25 cellular contexts compared by ENCODE assay signal in the genomic region with DNA sequence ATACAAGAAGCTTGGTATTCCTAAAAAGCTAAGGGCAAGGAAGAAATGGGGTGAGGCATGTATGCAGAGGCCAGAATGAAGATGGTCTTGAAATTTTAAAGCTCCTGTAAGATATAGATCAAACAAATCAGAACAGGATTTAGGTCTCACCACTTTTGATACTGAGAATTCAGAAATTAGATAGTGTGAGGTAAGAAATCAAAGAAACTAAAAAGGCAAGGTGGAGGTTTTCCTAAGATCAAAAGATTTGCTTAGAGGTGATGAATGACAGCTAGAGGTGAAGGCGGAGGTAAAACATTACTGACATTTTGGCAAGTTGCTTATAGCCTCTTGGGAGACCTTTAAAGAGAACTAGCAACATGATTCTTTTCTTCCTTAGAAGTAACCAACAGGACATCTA.
DNase-seq lines count a peak whose midpoint lies in the region; ATAC-seq and TF ChIP-seq lines count a peak whose summit lies in the region.
"Had no signal": no experiment of that assay in that cellular context is flagged by ENCODE, and none has a peak within 500 bp of the region (broad histone marks: within the 10 kb centered on the region; RNA-seq: fewer than 3 reads in every experiment).

No MANE protein-coding gene starts in this region.

- CTCF ChIA-PET in CD8-positive, alpha-beta T cell (lab: Charles Lee) = interaction anchor here (0.7 to 1.4 kb wide), 2 partner anchors 18 to 369 kb away, joined by 3 to 6 read pairs; no protein-coding TSS in a partner anchor

- no peak overlapping the region for H3K4me3 Mint-ChIP-seq in activated naive CD4-positive, alpha-beta T cell treated with anti-CD3 and anti-CD28 coated beads, Interleukin-2, amount 50 U/mL, for 24 hours
- H3K4me3 Mint-ChIP-seq in CD8-positive, alpha-beta T cell = no peak overlapping the region
- H3K4me3 Mint-ChIP-seq in activated T-helper 17 cell treated with anti-CD3 and anti-CD28 coated beads, Interleukin-2, amount 50 U/mL, for 72 hours = no peak overlapping the region
- H3K4me3 Mint-ChIP-seq in stimulated activated naive CD8-positive, alpha-beta T cell treated with anti-CD3 and anti-CD28 coated beads, Interleukin-15, amount 100 ng/mL, for 72 hours = no peak overlapping the region
- H3K4me3 Mint-ChIP-seq: B cell had no signal

- H3K36me3 Mint-ChIP-seq in activated naive CD4-positive, alpha-beta T cell treated with anti-CD3 and anti-CD28 coated beads, Interleukin-2, amount 50 U/mL, for 24 hours = no peaks in the 10 kb centered on the region
- H3K36me3 Mint-ChIP-seq in CD8-positive, alpha-beta T cell = no peaks in the 10 kb centered on the region
- no peaks in the 10 kb centered on the region for H3K36me3 Mint-ChIP-seq in activated T-helper 17 cell treated with anti-CD3 and anti-CD28 coated beads, Interleukin-2, amount 50 U/mL, for 72 hours (ENCODE audit: low read depth)

- no peak for DNase-seq in activated naive CD4-positive, alpha-beta T cell (lab: John Stamatoyannopoulos, UW)
- DNase-seq in CD8-positive, alpha-beta T cell = no peak
- DNase-seq in stimulated activated naive CD8-positive, alpha-beta T cell treated with anti-CD3 and anti-CD28 coated beads, Interleukin-15, amount 100 ng/mL, for 72 hours = no peak
- DNase-seq in suprapubic skin (ENCODE audit: low spot score in 2 of 2) = no peak
- DNase-seq: Calu3, DMS153, DND-41, HCEC 1CT, NCI-H1092, NCI-H1436, NCI-H187, NCI-H2081 treated with DMSO at 0.1 percent for 48 hours, NCI-H2171, NCI-H226, NCI-H510A, NCI-H69, Right ventricle myocardium superior, RPMI8226 had no signal

- no peaks in the 10 kb centered on the region for H3K27me3 ChIP-seq in CD8-positive, alpha-beta T cell (ENCODE audit: insufficient read depth, low read length)
- no peaks in the 10 kb centered on the region for H3K27me3 ChIP-seq in suprapubic skin
- H3K27me3 ChIP-seq: SJSA1 had no signal

- no peak for TF ChIP-seq POLR2A in suprapubic skin (IDR thresholded peaks at IDR 0.05)

- H3K4me1 ChIP-seq in CD8-positive, alpha-beta T cell (ENCODE audit: insufficient read depth, low read length) = peaks cover 23% of the 10 kb centered on the region
- no peaks in the 10 kb centered on the region for H3K4me1 ChIP-seq in suprapubic skin
- H3K4me1 ChIP-seq: SJSA1 had no signal

- intact Hi-C loops in CD8-positive, alpha-beta T cell (cut with DNase I, micrococcal nuclease) = no loop called here

- H3K9me3 ChIP-seq in CD8-positive, alpha-beta T cell (ENCODE audit: low read length) = no peaks in the 10 kb centered on the region
- no peaks in the 10 kb centered on the region for H3K9me3 ChIP-seq in suprapubic skin

- H3K27ac Mint-ChIP-seq in activated naive CD4-positive, alpha-beta T cell treated with anti-CD3 and anti-CD28 coated beads, Interleukin-2, amount 50 U/mL, for 24 hours = peak overlapping the region; percentile 47
- no peak overlapping the region for H3K27ac Mint-ChIP-seq in CD8-positive, alpha-beta T cell
- peak overlapping the region; percentile 40 for H3K27ac Mint-ChIP-seq in activated T-helper 17 cell treated with anti-CD3 and anti-CD28 coated beads, Interleukin-2, amount 50 U/mL, for 72 hours
- no peak overlapping the region for H3K27ac Mint-ChIP-seq in stimulated activated naive CD8-positive, alpha-beta T cell treated with anti-CD3 and anti-CD28 coated beads, Interleukin-15, amount 100 ng/mL, for 72 hours
- H3K27ac Mint-ChIP-seq: B cell had no signal

- no peaks in the 10 kb centered on the region for H3K27me3 Mint-ChIP-seq in activated naive CD4-positive, alpha-beta T cell treated with anti-CD3 and anti-CD28 coated beads, Interleukin-2, amount 50 U/mL, for 24 hours
- H3K27me3 Mint-ChIP-seq in CD8-positive, alpha-beta T cell (ENCODE audit: low read depth) = no peaks in the 10 kb centered on the region
- no peaks in the 10 kb centered on the region for H3K27me3 Mint-ChIP-seq in activated T-helper 17 cell treated with anti-CD3 and anti-CD28 coated beads, Interleukin-2, amount 50 U/mL, for 72 hours
- H3K27me3 Mint-ChIP-seq in stimulated activated naive CD8-positive, alpha-beta T cell treated with anti-CD3 and anti-CD28 coated beads, Interleukin-15, amount 100 ng/mL, for 72 hours = peaks cover 5% of the 10 kb centered on the region

- POLR2A ChIA-PET in CD8-positive, alpha-beta T cell (lab: Charles Lee) = no interaction called here

- TF ChIP-seq CTCF in CD8-positive, alpha-beta T cell (IDR thresholded peaks at IDR 0.05) = no peak
- TF ChIP-seq CTCF in suprapubic skin (IDR thresholded peaks at IDR 0.05) = no peak

- peak; percentile 52 for ATAC-seq in CD8-positive, alpha-beta T cell
- peak; percentile 47 for ATAC-seq in activated T-helper 17 cell treated with anti-CD3 and anti-CD28 coated beads, Interleukin-2, amount 50 U/mL, for 72 hours (replicated peaks)
- peak; percentile 60 for ATAC-seq in stimulated activated naive CD8-positive, alpha-beta T cell treated with anti-CD3 and anti-CD28 coated beads, Interleukin-15, amount 100 ng/mL, for 72 hours
- ATAC-seq in HG03175 (IDR thresholded peaks at IDR 0.05; ENCODE audit: unreplicated experiment) = no peak

- no peak overlapping the region for H3K4me3 ChIP-seq in CD8-positive, alpha-beta T cell (ENCODE audit: low read depth, low read length)
- H3K4me3 ChIP-seq in suprapubic skin = no peak overlapping the region
- H3K4me3 ChIP-seq: SJSA1 had no signal

- WGBS in suprapubic skin = 80% methylated on average over 1 of the region's 1 CpG

- TF ChIP-seq EP300 in suprapubic skin (IDR thresholded peaks at IDR 0.05) = no peak

- H3K4me1 Mint-ChIP-seq in activated naive CD4-positive, alpha-beta T cell treated with anti-CD3 and anti-CD28 coated beads, Interleukin-2, amount 50 U/mL, for 24 hours = peaks cover 27% of the 10 kb centered on the region
- peaks cover 21% of the 10 kb centered on the region for H3K4me1 Mint-ChIP-seq in CD8-positive, alpha-beta T cell (ENCODE audit: low read depth)
- peaks cover 13% of the 10 kb centered on the region for H3K4me1 Mint-ChIP-seq in activated T-helper 17 cell treated with anti-CD3 and anti-CD28 coated beads, Interleukin-2, amount 50 U/mL, for 72 hours
- peaks cover 30% of the 10 kb centered on the region for H3K4me1 Mint-ChIP-seq in stimulated activated naive CD8-positive, alpha-beta T cell treated with anti-CD3 and anti-CD28 coated beads, Interleukin-15, amount 100 ng/mL, for 72 hours
- H3K4me1 Mint-ChIP-seq: B cell had no signal

- no peak overlapping the region for H3K27ac ChIP-seq in CD8-positive, alpha-beta T cell (ENCODE audit: low read depth, low read length)
- H3K27ac ChIP-seq in suprapubic skin = no peak overlapping the region
- H3K27ac ChIP-seq: C4-2B, HL-60, SJSA1 had no signal

- H3K9me3 Mint-ChIP-seq in activated naive CD4-positive, alpha-beta T cell treated with anti-CD3 and anti-CD28 coated beads, Interleukin-2, amount 50 U/mL, for 24 hours = no peaks in the 10 kb centered on the region
- no peaks in the 10 kb centered on the region for H3K9me3 Mint-ChIP-seq in CD8-positive, alpha-beta T cell
- H3K9me3 Mint-ChIP-seq in activated T-helper 17 cell treated with anti-CD3 and anti-CD28 coated beads, Interleukin-2, amount 50 U/mL, for 72 hours = no peaks in the 10 kb centered on the region
- no peaks in the 10 kb centered on the region for H3K9me3 Mint-ChIP-seq in stimulated activated naive CD8-positive, alpha-beta T cell treated with anti-CD3 and anti-CD28 coated beads, Interleukin-15, amount 100 ng/mL, for 72 hours

- no peaks in the 10 kb centered on the region for H3K36me3 ChIP-seq in CD8-positive, alpha-beta T cell (ENCODE audit: insufficient read depth, low read length)
- H3K36me3 ChIP-seq in suprapubic skin = no peaks in the 10 kb centered on the region
- H3K36me3 ChIP-seq: SJSA1 had no signal

Comparison
In these comparisons a context has a peak if more than half of its experiments do, and no peak if none do; other contexts are left out.
1. H3K27ac Mint-ChIP-seq: peak in activated naive CD4-positive, alpha-beta T cell treated with anti-CD3 and anti-CD28 coated beads, Interleukin-2, amount 50 U/mL, for 24 hours (single experiment) and activated T-helper 17 cell treated with anti-CD3 and anti-CD28 coated beads, Interleukin-2, amount 50 U/mL, for 72 hours (single experiment); none in CD8-positive, alpha-beta T cell (single experiment) and stimulated activated naive CD8-positive, alpha-beta T cell treated with anti-CD3 and anti-CD28 coated beads, Interleukin-15, amount 100 ng/mL, for 72 hours (0 of 2).